Comparison of ENCODE assay signal across 1 cellular context in the genomic region with DNA sequence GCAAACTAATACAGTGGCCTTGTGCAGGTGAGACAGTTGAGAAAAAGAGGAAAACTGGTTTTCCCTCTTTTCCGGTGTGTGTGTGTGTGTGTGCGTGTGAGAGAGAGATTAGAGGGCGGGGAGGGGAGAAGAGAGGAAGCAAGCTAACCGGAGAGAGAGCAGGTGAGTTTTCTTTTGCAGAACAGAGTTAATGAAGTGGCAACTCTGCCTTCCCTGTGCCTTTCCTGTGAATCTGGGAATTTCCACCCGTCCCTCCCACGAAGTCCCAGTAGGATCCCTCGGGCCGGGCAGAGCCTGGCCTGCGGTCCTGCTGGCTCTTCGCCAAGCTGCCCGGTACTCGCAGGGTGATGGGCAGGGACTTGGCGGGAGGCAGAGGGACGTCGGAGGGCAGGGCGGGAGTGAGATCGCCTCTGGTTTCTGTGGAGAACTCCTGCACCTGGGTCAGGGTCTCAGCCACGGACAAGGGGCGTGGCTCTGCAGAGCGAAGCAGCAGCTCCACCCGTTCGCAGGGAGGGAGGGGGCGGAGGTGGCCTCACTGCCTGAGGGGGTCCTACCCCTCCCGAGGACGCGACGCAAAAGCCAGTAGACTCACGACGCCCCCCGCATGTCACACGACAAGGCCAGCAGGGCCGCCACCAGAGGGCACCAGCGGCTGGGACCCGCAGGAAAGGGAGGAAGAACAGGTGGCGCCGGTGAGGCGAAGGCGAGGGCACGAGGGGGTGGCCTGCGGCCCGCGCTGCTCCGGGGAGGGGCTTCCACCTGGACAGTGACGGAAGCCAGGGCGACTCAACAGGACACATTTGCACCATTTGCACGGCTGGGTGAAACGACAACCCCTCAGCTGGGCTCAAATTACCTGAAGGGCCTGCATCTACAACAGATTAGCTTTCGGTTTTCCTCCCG.
TF ChIP-seq lines count a peak whose summit lies in the region.

No MANE protein-coding gene starts in this region.

TF ChIP-seq in K562, 482 proteins besides CTCF, POLR2A, EP300 and RAD21 (continued from another document and continues in another):
- TF ChIP-seq SMAD2 (IDR thresholded peaks at IDR 0.05; ENCODE audit: low read depth, low read length) (no peak), CCNT2 (IDR thresholded peaks at IDR 0.05; ENCODE audit: borderline replicate concordance, extremely low read depth, insufficient read length, low read depth, low read length) (peak; percentile 51), KAT8 (IDR thresholded peaks at IDR 0.05; ENCODE audit: low read depth) (no peak), ZKSCAN3 (CRISPR knock-in tag; IDR thresholded peaks at IDR 0.05) (no peak), HDAC6 (IDR thresholded peaks at IDR 0.05; ENCODE audit: low read depth, low read length) (no peak), LCOR (CRISPR knock-in tag; IDR thresholded peaks at IDR 0.05) (peak; percentile 98), PHF20 (IDR thresholded peaks at IDR 0.05; ENCODE audit: partially characterized antibody) (peak; percentile 63), TCF3 (CRISPR knock-in tag; IDR thresholded peaks at IDR 0.05) (peak; percentile 53; the same call in 1 of the 2 replicates), SPI1 (IDR thresholded peaks at IDR 0.05; ENCODE audit: borderline replicate concordance, low read depth, low read length) (peak; percentile 31; the same call in 1 of the 2 replicates), RNF2 (IDR thresholded peaks at IDR 0.05) (peak; percentile 91), TRIM28 (IDR thresholded peaks at IDR 0.05) (no peak), SMAD3 (CRISPR knock-in tag; conservative IDR thresholded peaks at IDR 0.05) (no peak), POLR2G (IDR thresholded peaks at IDR 0.05; ENCODE audit: low read depth, low read length) (peak; percentile 67), ZC3H11A (IDR thresholded peaks at IDR 0.05; ENCODE audit: low read depth, low read length) (no peak), SMARCA4 (IDR thresholded peaks at IDR 0.05) (no peak), NCOA4 (IDR thresholded peaks at IDR 0.05; ENCODE audit: partially characterized antibody) (no peak), TAF1 (IDR thresholded peaks at IDR 0.05; ENCODE audit: control insufficient read depth, extremely low read depth, insufficient read depth, low read length, severe bottlenecking) (no peak), ILK (tag; IDR thresholded peaks at IDR 0.05; ENCODE audit: borderline replicate concordance, low read depth) (no peak), BACH1 (tag; IDR thresholded peaks at IDR 0.05) (no peak)
- TF ChIP-seq, protein P1, sequence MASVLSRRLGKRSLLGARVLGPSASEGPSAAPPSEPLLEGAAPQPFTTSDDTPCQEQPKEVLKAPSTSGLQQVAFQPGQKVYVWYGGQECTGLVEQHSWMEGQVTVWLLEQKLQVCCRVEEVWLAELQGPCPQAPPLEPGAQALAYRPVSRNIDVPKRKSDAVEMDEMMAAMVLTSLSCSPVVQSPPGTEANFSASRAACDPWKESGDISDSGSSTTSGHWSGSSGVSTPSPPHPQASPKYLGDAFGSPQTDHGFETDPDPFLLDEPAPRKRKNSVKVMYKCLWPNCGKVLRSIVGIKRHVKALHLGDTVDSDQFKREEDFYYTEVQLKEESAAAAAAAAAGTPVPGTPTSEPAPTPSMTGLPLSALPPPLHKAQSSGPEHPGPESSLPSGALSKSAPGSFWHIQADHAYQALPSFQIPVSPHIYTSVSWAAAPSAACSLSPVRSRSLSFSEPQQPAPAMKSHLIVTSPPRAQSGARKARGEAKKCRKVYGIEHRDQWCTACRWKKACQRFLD (CRISPR knock-in tag; IDR thresholded peaks at IDR 0.05) = peak; percentile 59; the same call in 1 of the 2 replicates
- TF ChIP-seq, protein P2, sequence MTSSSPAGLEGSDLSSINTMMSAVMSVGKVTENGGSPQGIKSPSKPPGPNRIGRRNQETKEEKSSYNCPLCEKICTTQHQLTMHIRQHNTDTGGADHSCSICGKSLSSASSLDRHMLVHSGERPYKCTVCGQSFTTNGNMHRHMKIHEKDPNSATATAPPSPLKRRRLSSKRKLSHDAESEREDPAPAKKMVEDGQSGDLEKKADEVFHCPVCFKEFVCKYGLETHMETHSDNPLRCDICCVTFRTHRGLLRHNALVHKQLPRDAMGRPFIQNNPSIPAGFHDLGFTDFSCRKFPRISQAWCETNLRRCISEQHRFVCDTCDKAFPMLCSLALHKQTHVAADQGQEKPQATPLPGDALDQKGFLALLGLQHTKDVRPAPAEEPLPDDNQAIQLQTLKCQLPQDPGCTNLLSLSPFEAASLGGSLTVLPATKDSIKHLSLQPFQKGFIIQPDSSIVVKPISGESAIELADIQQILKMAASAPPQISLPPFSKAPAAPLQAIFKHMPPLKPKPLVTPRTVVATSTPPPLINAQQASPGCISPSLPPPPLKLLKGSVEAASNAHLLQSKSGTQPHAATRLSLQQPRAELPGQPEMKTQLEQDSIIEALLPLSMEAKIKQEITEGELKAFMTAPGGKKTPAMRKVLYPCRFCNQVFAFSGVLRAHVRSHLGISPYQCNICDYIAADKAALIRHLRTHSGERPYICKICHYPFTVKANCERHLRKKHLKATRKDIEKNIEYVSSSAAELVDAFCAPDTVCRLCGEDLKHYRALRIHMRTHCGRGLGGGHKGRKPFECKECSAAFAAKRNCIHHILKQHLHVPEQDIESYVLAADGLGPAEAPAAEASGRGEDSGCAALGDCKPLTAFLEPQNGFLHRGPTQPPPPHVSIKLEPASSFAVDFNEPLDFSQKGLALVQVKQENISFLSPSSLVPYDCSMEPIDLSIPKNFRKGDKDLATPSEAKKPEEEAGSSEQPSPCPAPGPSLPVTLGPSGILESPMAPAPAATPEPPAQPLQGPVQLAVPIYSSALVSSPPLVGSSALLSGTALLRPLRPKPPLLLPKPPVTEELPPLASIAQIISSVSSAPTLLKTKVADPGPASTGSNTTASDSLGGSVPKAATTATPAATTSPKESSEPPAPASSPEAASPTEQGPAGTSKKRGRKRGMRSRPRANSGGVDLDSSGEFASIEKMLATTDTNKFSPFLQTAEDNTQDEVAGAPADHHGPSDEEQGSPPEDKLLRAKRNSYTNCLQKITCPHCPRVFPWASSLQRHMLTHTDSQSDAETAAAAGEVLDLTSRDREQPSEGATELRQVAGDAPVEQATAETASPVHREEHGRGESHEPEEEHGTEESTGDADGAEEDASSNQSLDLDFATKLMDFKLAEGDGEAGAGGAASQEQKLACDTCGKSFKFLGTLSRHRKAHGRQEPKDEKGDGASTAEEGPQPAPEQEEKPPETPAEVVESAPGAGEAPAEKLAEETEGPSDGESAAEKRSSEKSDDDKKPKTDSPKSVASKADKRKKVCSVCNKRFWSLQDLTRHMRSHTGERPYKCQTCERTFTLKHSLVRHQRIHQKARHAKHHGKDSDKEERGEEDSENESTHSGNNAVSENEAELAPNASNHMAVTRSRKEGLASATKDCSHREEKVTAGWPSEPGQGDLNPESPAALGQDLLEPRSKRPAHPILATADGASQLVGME (CRISPR knock-in tag; IDR thresholded peaks at IDR 0.05) = no peak
- TF ChIP-seq, protein P3, sequence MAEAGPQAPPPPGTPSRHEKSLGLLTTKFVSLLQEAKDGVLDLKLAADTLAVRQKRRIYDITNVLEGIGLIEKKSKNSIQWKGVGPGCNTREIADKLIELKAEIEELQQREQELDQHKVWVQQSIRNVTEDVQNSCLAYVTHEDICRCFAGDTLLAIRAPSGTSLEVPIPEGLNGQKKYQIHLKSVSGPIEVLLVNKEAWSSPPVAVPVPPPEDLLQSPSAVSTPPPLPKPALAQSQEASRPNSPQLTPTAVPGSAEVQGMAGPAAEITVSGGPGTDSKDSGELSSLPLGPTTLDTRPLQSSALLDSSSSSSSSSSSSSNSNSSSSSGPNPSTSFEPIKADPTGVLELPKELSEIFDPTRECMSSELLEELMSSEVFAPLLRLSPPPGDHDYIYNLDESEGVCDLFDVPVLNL (CRISPR knock-in tag; IDR thresholded peaks at IDR 0.05; ENCODE audit: low read depth) = peak; percentile 85
- TF ChIP-seq, protein P4, sequence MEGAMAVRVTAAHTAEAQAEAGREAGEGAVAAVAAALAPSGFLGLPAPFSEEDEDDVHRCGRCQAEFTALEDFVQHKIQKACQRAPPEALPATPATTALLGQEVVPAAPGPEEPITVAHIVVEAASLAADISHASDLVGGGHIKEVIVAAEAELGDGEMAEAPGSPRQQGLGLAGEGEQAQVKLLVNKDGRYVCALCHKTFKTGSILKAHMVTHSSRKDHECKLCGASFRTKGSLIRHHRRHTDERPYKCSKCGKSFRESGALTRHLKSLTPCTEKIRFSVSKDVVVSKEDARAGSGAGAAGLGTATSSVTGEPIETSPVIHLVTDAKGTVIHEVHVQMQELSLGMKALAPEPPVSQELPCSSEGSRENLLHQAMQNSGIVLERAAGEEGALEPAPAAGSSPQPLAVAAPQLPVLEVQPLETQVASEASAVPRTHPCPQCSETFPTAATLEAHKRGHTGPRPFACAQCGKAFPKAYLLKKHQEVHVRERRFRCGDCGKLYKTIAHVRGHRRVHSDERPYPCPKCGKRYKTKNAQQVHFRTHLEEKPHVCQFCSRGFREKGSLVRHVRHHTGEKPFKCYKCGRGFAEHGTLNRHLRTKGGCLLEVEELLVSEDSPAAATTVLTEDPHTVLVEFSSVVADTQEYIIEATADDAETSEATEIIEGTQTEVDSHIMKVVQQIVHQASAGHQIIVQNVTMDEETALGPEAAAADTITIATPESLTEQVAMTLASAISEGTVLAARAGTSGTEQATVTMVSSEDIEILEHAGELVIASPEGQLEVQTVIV (CRISPR knock-in tag; IDR thresholded peaks at IDR 0.05; ENCODE audit: borderline replicate concordance) = no peak
- TF ChIP-seq, protein P5, sequence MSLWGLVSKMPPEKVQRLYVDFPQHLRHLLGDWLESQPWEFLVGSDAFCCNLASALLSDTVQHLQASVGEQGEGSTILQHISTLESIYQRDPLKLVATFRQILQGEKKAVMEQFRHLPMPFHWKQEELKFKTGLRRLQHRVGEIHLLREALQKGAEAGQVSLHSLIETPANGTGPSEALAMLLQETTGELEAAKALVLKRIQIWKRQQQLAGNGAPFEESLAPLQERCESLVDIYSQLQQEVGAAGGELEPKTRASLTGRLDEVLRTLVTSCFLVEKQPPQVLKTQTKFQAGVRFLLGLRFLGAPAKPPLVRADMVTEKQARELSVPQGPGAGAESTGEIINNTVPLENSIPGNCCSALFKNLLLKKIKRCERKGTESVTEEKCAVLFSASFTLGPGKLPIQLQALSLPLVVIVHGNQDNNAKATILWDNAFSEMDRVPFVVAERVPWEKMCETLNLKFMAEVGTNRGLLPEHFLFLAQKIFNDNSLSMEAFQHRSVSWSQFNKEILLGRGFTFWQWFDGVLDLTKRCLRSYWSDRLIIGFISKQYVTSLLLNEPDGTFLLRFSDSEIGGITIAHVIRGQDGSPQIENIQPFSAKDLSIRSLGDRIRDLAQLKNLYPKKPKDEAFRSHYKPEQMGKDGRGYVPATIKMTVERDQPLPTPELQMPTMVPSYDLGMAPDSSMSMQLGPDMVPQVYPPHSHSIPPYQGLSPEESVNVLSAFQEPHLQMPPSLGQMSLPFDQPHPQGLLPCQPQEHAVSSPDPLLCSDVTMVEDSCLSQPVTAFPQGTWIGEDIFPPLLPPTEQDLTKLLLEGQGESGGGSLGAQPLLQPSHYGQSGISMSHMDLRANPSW (CRISPR knock-in tag; IDR thresholded peaks at IDR 0.05) = peak; percentile 78; the same call in 1 of the 2 replicates
- TF ChIP-seq, protein P6, sequence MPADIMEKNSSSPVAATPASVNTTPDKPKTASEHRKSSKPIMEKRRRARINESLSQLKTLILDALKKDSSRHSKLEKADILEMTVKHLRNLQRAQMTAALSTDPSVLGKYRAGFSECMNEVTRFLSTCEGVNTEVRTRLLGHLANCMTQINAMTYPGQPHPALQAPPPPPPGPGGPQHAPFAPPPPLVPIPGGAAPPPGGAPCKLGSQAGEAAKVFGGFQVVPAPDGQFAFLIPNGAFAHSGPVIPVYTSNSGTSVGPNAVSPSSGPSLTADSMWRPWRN (IDR thresholded peaks at IDR 0.05; ENCODE audit: low read depth) = no peak
- TF ChIP-seq, protein P7, sequence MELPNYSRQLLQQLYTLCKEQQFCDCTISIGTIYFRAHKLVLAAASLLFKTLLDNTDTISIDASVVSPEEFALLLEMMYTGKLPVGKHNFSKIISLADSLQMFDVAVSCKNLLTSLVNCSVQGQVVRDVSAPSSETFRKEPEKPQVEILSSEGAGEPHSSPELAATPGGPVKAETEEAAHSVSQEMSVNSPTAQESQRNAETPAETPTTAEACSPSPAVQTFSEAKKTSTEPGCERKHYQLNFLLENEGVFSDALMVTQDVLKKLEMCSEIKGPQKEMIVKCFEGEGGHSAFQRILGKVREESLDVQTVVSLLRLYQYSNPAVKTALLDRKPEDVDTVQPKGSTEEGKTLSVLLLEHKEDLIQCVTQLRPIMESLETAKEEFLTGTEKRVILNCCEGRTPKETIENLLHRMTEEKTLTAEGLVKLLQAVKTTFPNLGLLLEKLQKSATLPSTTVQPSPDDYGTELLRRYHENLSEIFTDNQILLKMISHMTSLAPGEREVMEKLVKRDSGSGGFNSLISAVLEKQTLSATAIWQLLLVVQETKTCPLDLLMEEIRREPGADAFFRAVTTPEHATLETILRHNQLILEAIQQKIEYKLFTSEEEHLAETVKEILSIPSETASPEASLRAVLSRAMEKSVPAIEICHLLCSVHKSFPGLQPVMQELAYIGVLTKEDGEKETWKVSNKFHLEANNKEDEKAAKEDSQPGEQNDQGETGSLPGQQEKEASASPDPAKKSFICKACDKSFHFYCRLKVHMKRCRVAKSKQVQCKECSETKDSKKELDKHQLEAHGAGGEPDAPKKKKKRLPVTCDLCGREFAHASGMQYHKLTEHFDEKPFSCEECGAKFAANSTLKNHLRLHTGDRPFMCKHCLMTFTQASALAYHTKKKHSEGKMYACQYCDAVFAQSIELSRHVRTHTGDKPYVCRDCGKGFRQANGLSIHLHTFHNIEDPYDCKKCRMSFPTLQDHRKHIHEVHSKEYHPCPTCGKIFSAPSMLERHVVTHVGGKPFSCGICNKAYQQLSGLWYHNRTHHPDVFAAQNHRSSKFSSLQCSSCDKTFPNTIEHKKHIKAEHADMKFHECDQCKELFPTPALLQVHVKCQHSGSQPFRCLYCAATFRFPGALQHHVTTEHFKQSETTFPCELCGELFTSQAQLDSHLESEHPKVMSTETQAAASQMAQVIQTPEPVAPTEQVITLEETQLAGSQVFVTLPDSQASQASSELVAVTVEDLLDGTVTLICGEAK (IDR thresholded peaks at IDR 0.05) = no peak
- TF ChIP-seq, protein P7 (CRISPR knock-in tag; IDR thresholded peaks at IDR 0.05) = peak; percentile 75
